In genomic region chr1:9438431-9439073, GRCh38 we compare ENCODE assay signal across 8 cellular contexts.
DNase-seq lines count a peak whose midpoint lies in the region; ATAC-seq and TF ChIP-seq lines count a peak whose summit lies in the region.

No MANE protein-coding gene starts in this region.

- DNase-seq in AG04449 (ENCODE audit: low read depth, low spot score) = peak; percentile 10
- DNase-seq in NCI-H2196 (lab: John Stamatoyannopoulos, UW; ENCODE audit: unreplicated experiment) = peak; percentile 74
- peak; percentile 68 for DNase-seq in endodermal cell
- DNase-seq in natural killer cell = no peak
- DNase-seq in effector CD4-positive, alpha-beta T cell = no peak
- DNase-seq in NK-92 treated with Interleukin-12 subunit alpha and Interleukin-12 subunit beta, amount 100 ng/mL, for 24 hours (lab: John Stamatoyannopoulos, UW) = no peak
- DNase-seq in epidermal melanocyte (ENCODE audit: insufficient read length, low spot score) = no peak

- WGBS in endodermal cell (ENCODE audit: insufficient coverage in 1 of 2, insufficient read length in 1 of 2), 2 experiments = 80 to 83% methylated on average over 9 to 12 of the region's 12 CpGs

- H3K27ac Mint-ChIP-seq in endodermal cell (peak overlapping the region; percentile 79), natural killer cell (no peak overlapping the region)

- H3K36me3 Mint-ChIP-seq in endodermal cell (ENCODE audit: low read depth) (no peaks in the 10 kb centered on the region), natural killer cell (no peaks in the 10 kb centered on the region)

- H3K27me3 Mint-ChIP-seq in endodermal cell (ENCODE audit: insufficient read depth) = no peaks in the 10 kb centered on the region
- peaks cover 26 to 46% of the 10 kb centered on the region in 2 donors for H3K27me3 Mint-ChIP-seq in natural killer cell (ENCODE audit: low read depth in 2 of 2)

- POLR2A ChIA-PET in AG04449 (lab: Yijun Ruan, JAX) = interaction anchor here (0.6 to 1.4 kb wide), 3 partner anchors 26 to 144 kb away, joined by 3 to 4 read pairs (median 3); no protein-coding TSS in a partner anchor

- H3K9me3 Mint-ChIP-seq in endodermal cell (no peaks in the 10 kb centered on the region), natural killer cell (no peaks in the 10 kb centered on the region)

- H3K4me3 Mint-ChIP-seq in endodermal cell (peak overlapping the region; percentile 9), natural killer cell (no peak overlapping the region)

- H3K27me3 ChIP-seq in endodermal cell (ENCODE audit: control insufficient read depth, insufficient read depth, low read length, poor library complexity, severe bottlenecking) (no peaks in the 10 kb centered on the region), mucosa of rectum (ENCODE audit: control insufficient read depth in 2 of 2, insufficient read depth in 2 of 2, low read length in 2 of 2) (no peaks in the 10 kb centered on the region)

- H3K4me3 ChIP-seq in AG04449 (ENCODE audit: low read depth, low read length) (no peak overlapping the region), endodermal cell (ENCODE audit: low read length) (no peak overlapping the region), mucosa of rectum (ENCODE audit: low read length in 2 of 2) (no peak overlapping the region)

- ATAC-seq in natural killer cell = no peak

- intact Hi-C loops in natural killer cell (cut with micrococcal nuclease) = no loop called here

- H3K4me1 ChIP-seq in endodermal cell (ENCODE audit: control insufficient read depth, insufficient read depth, low read length) (peaks cover 32% of the 10 kb centered on the region), mucosa of rectum (ENCODE audit: control insufficient read depth in 2 of 2, insufficient read depth in 2 of 2, low read length in 2 of 2) (peaks cover 29 to 55% of the 10 kb centered on the region in 2 donors)

- CTCF ChIA-PET in AG04449 (lab: Yijun Ruan, JAX) = interaction anchor here (0.7 to 3.1 kb wide), 7 partner anchors 9 to 204 kb away, joined by 3 to 12 read pairs (median 3); partner anchors contain the start of gene H6PD

- H3K36me3 ChIP-seq in endodermal cell (ENCODE audit: control insufficient read depth, insufficient read depth, low read length) = no peaks in the 10 kb centered on the region
- H3K36me3 ChIP-seq in mucosa of rectum (ENCODE audit: control insufficient read depth in 2 of 2, insufficient read depth in 2 of 2, low read length in 2 of 2) = no peaks in the 10 kb centered on the region

- H3K9me3 ChIP-seq in endodermal cell (ENCODE audit: control insufficient read depth, low read length) (no peaks in the 10 kb centered on the region), mucosa of rectum (ENCODE audit: control insufficient read depth in 2 of 2, low read length in 2 of 2) (no peaks in the 10 kb centered on the region)

- peak overlapping the region; percentile 22 for H3K9ac ChIP-seq in endodermal cell (ENCODE audit: extremely low read depth, low read length, poor library complexity, severe bottlenecking)
- H3K9ac ChIP-seq in mucosa of rectum (ENCODE audit: low read depth in 1 of 2, low read length in 2 of 2) = no peak overlapping the region

- peaks cover 57% of the 10 kb centered on the region for H3K4me1 Mint-ChIP-seq in endodermal cell
- H3K4me1 Mint-ChIP-seq in natural killer cell = no peaks in the 10 kb centered on the region

- TF ChIP-seq CTCF in AG04449 (IDR thresholded peaks at IDR 0.05; ENCODE audit: insufficient read depth, low read length, missing control alignments) (no peak), endodermal cell (conservative IDR thresholded peaks at IDR 0.05) (no peak), natural killer cell (IDR thresholded peaks at IDR 0.05) (no peak)

- no peak overlapping the region for H3K27ac ChIP-seq in endodermal cell (ENCODE audit: low read depth, low read length)
- H3K27ac ChIP-seq in mucosa of rectum (ENCODE audit: low read depth in 2 of 2, low read length in 2 of 2) = peak overlapping the region; percentile 29 to 61

Comparison
In these comparisons a context has a peak if more than half of its experiments do, and no peak if none do; other contexts are left out.
1. DNase-seq: peak in AG04449 (single experiment), NCI-H2196 (single experiment) and endodermal cell (single experiment); none in natural killer cell (single experiment), effector CD4-positive, alpha-beta T cell (single experiment), NK-92 treated with Interleukin-12 subunit alpha and Interleukin-12 subunit beta, amount 100 ng/mL, for 24 hours (single experiment) and epidermal melanocyte (single experiment).